ENCODE assay signal across 8 cellular contexts in the genomic region with DNA sequence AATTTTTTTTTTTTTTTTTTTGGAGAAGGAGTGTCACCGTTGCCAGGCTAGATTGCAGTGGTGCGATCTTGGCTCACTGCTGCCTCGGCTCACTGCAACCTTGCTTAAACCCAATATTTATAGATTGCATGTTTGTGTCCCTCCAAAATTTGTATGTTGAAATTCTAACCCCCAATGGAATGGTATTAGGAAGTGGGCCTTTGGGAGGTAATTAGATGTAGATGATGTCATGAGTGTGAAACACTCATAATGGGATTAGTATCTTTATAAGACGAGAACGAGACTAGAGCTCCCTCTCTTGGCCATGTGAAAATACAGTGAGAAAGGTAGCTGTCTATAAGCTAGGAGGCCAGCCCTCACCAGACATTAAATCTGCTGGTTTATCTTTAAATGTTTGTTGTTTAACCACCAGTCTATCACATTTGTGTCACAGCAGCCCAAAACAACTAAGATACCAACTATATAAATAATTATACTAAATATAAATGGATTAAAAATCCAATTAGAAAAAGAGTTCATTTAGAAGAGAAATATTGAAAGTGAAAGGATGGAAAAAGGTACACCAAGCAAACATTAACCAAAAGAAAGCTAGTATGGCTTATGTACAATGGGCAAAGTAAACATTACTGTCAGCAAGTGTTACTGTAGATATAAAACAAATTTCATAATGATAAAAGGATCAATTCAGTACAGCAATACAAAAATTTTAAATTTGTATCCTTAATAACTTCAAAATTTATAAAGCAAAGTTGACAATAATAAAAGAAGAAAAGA. TPM values are rescaled to one million over a fixed set of nuclear protein-coding genes. Genes with fewer than 3 reads are reported as not detected.
DNase-seq lines count a peak whose midpoint lies in the region; ATAC-seq and TF ChIP-seq lines count a peak whose summit lies in the region.

No MANE protein-coding gene starts in this region.

- CTCF ChIA-PET in MCF 10A (lab: Yijun Ruan, JAX) = interaction anchor here (0.6 to 1.5 kb wide), 3 partner anchors 8 to 156 kb away, joined by 3 to 6 read pairs (median 3); no protein-coding TSS in a partner anchor

- H3K79me2 ChIP-seq in Loucy (ENCODE audit: insufficient read depth, low read length) = peaks cover 30% of the 10 kb centered on the region

- H3K36me3 ChIP-seq in breast epithelium (no peaks in the 10 kb centered on the region), HAP-1 (replicated peaks) (no peaks in the 10 kb centered on the region), Loucy (ENCODE audit: insufficient read depth, low read length) (no peaks in the 10 kb centered on the region), upper lobe of right lung (no peaks in the 10 kb centered on the region)

- H3K9me3 ChIP-seq in breast epithelium = peaks cover 4% of the 10 kb centered on the region in 2 donors
- no peaks in the 10 kb centered on the region for H3K9me3 ChIP-seq in HAP-1
- H3K9me3 ChIP-seq in Loucy (ENCODE audit: insufficient read depth, low read depth, low read length) = peaks cover 6% of the 10 kb centered on the region; the same call in 1 of the 2 replicates
- H3K9me3 ChIP-seq in upper lobe of right lung = no peaks in the 10 kb centered on the region

- no peak overlapping the region for H3K4me3 Mint-ChIP-seq in MCF 10A (ENCODE audit: unreplicated experiment)

- peaks cover 20% of the 10 kb centered on the region for H4K20me1 ChIP-seq in Loucy (ENCODE audit: insufficient read depth, low read length, poor library complexity, severe bottlenecking)

- POLR2A ChIA-PET in MCF 10A (lab: Yijun Ruan, JAX) = interaction anchor here (2.7 kb wide), 1 partner anchor 9 kb away, joined by 18 read pairs; the partner anchor contains the start of gene TCAF1

- H3K4me1 ChIP-seq in breast epithelium = no peaks in the 10 kb centered on the region
- no peaks in the 10 kb centered on the region for H3K4me1 ChIP-seq in HAP-1
- H3K4me1 ChIP-seq in Loucy (ENCODE audit: insufficient read depth, low read length, poor library complexity, severe bottlenecking) = peaks cover 18% of the 10 kb centered on the region
- no peaks in the 10 kb centered on the region for H3K4me1 ChIP-seq in upper lobe of right lung

- peak overlapping the region; percentile 5 for H3K4me2 ChIP-seq in Loucy (ENCODE audit: low read depth, low read length, poor library complexity, severe bottlenecking)

- H3K9me3 Mint-ChIP-seq in MCF 10A (ENCODE audit: unreplicated experiment) = peaks cover 18% of the 10 kb centered on the region

- no peaks in the 10 kb centered on the region for H3K27me3 Mint-ChIP-seq in MCF 10A (ENCODE audit: insufficient read depth, unreplicated experiment)

- BruUV-seq in MCF 10A (replicated peaks; lab: Mats Ljungman, UMichigan) = no TSS peak

- intact Hi-C loops in MCF 10A (cut with micrococcal nuclease) (no loop called here), breast epithelium (cut with DNase I; ENCODE audit: low total_unique reads) (no loop called here), upper lobe of right lung (cut with DNase I) (no loop called here)

- H3K27me3 ChIP-seq in breast epithelium (no peaks in the 10 kb centered on the region), HAP-1 (ENCODE audit: low read depth) (no peaks in the 10 kb centered on the region), Loucy (ENCODE audit: insufficient read depth, low read length, poor library complexity, severe bottlenecking) (no peaks in the 10 kb centered on the region), upper lobe of right lung (no peaks in the 10 kb centered on the region)

- no peaks in the 10 kb centered on the region for H3K4me1 Mint-ChIP-seq in MCF 10A (ENCODE audit: insufficient read depth, unreplicated experiment)

- H3K27ac ChIP-seq in breast epithelium (no peak overlapping the region), upper lobe of right lung (no peak overlapping the region), substantia nigra (ENCODE audit: low read depth, low read length, poor library complexity, severe bottlenecking) (no peak overlapping the region)

- H3K4me3 ChIP-seq in breast epithelium (no peak overlapping the region), HAP-1 (no peak overlapping the region), Loucy (ENCODE audit: low read length, poor library complexity, severe bottlenecking) (peak overlapping the region; percentile 1), upper lobe of right lung (no peak overlapping the region)

- DNase-seq in MCF 10A (ENCODE audit: unreplicated experiment) (peak; percentile 11), breast epithelium (ENCODE audit: low spot score in 2 of 2) (no peak), HAP-1 (ENCODE audit: low spot score in 2 of 2) (peak; percentile 26 to 42), astrocyte of the hippocampus (ENCODE audit: low read depth, low spot score) (peak; percentile 11), upper lobe of right lung (no peak), substantia nigra (lab: John Stamatoyannopoulos, UW) (no peak), NCI-H2227 (lab: John Stamatoyannopoulos, UW; ENCODE audit: unreplicated experiment) (no peak)

- peaks cover 12% of the 10 kb centered on the region for H3K36me3 Mint-ChIP-seq in MCF 10A (ENCODE audit: insufficient read depth, unreplicated experiment)

- H2AFZ ChIP-seq in Loucy (ENCODE audit: low read length) = no peak overlapping the region

- no peak for TF ChIP-seq CTCF in MCF 10A (IDR thresholded peaks at IDR 0.05; ENCODE audit: unreplicated experiment)
- TF ChIP-seq CTCF in breast epithelium (IDR thresholded peaks at IDR 0.05) = no peak
- TF ChIP-seq CTCF in Loucy (conservative IDR thresholded peaks at IDR 0.05; ENCODE audit: low read length) = peak; percentile 77
- TF ChIP-seq CTCF in upper lobe of right lung (IDR thresholded peaks at IDR 0.05) = peak; percentile 22

- H3K9ac ChIP-seq in Loucy (ENCODE audit: low read depth, low read length, poor library complexity, severe bottlenecking) = no peak overlapping the region

- no peaks in the 10 kb centered on the region for H3K9me2 ChIP-seq in Loucy (replicated peaks; ENCODE audit: low read depth, low read length)

- in situ Hi-C loops in HAP-1 (cut with MboI; ENCODE audit: low sequenced_read_pairs) = no loop called here

- no peak for TF ChIP-seq POLR2A in breast epithelium (IDR thresholded peaks at IDR 0.05)

- no peaks in the 10 kb centered on the region for H3F3A ChIP-seq in Loucy (ENCODE audit: low read depth)

- peak; percentile 34 for ATAC-seq in upper lobe of right lung

- no peak overlapping the region for H3K27ac Mint-ChIP-seq in MCF 10A (ENCODE audit: low read depth, unreplicated experiment)

RNA-seq across cellular contexts. Expression of gene TCAF1, which starts 9.3 kb away (rescaled TPM):
- 22.7 and 27.2 TPM in 2 replicates for total RNA-seq in MCF 10A (2022)
- 10 to 100 TPM; 44.5 to 51.4 (median 49.8) TPM for total RNA-seq in breast epithelium
- 42.6 TPM for total RNA-seq in upper lobe of right lung

RNA-seq across cellular contexts. Expression of gene OR2F2, which starts 42.3 kb away (rescaled TPM):
- total RNA-seq in MCF 10A (2022) (not detected in 2 replicates), breast epithelium (not detected), upper lobe of right lung (not detected)

Comparison
In these comparisons a context has a peak if more than half of its experiments do, and no peak if none do; other contexts are left out.
1. DNase-seq: peak in MCF 10A (single experiment), HAP-1 (2 of 2) and astrocyte of the hippocampus (single experiment); none in breast epithelium (0 of 2), upper lobe of right lung (single experiment), substantia nigra (0 of 49) and NCI-H2227 (single experiment).
2. CTCF ChIP-seq: peak in Loucy (single experiment) and upper lobe of right lung (single experiment); none in MCF 10A (single experiment) and breast epithelium (0 of 3).